ENCODE assay signal across 28 cellular contexts in genomic region chr2:212357606-212358005, GRCh38.
DNase-seq lines count a peak whose midpoint lies in the region; ATAC-seq and TF ChIP-seq lines count a peak whose summit lies in the region.
"Had no signal": no experiment of that assay in that cellular context is flagged by ENCODE, and none has a peak within 500 bp of the region (broad histone marks: within the 10 kb centered on the region; RNA-seq: fewer than 3 reads in every experiment).

No MANE protein-coding gene starts in this region.

- no peaks in the 10 kb centered on the region for H3K4me1 Mint-ChIP-seq in nephron
- H3K4me1 Mint-ChIP-seq: activated naive CD4-positive, alpha-beta T cell treated with anti-CD3 and anti-CD28 coated beads, Interleukin-2, amount 50 U/mL, for 24 hours; activated T-helper 17 cell treated with anti-CD3 and anti-CD28 coated beads, Interleukin-2, amount 50 U/mL, for 72 hours; B cell had no signal

- H3K4me1 ChIP-seq in cardiac muscle cell (ENCODE audit: low read depth) (peaks cover 96% of the 10 kb centered on the region), gastrocnemius medialis (no peaks in the 10 kb centered on the region)
- H3K4me1 ChIP-seq: gastroesophageal sphincter, parathyroid adenoma, sigmoid colon had no signal

- in situ Hi-C loops in gastrocnemius medialis (cut with MboI; ENCODE audit: low sequenced_read_pairs in 4 of 4), result no loop called here

- no peaks in the 10 kb centered on the region for H3K27me3 Mint-ChIP-seq in nephron (ENCODE audit: low read depth)
- H3K27me3 Mint-ChIP-seq: activated CD4-positive, alpha-beta memory T cell treated with anti-CD3 and anti-CD28 coated beads for 36 hours; activated naive CD4-positive, alpha-beta T cell treated with anti-CD3 and anti-CD28 coated beads, Interleukin-2, amount 50 U/mL, for 24 hours; activated T-helper 17 cell treated with anti-CD3 and anti-CD28 coated beads, Interleukin-2, amount 50 U/mL, for 72 hours; B cell had no signal

- intact Hi-C loops in left cardiac atrium (cut with DNase I) (no loop called here), dorsolateral prefrontal cortex (cut with DNase I) (no loop called here), posterior vena cava (cut with DNase I) (no loop called here), gastrocnemius medialis (cut with DNase I; ENCODE audit: low total_unique reads) (no loop called here)

- H3K4me3 ChIP-seq in cardiac muscle cell, result no peak overlapping the region
- H3K4me3 ChIP-seq in dorsolateral prefrontal cortex, result peak overlapping the region in 48 of 59 donors; percentile 3 to 58 (median 30)
- H3K4me3 ChIP-seq in gastrocnemius medialis, result no peak overlapping the region
- H3K4me3 ChIP-seq: gastroesophageal sphincter, MG63, mucosa of descending colon, sigmoid colon had no signal

- no peaks in the 10 kb centered on the region for H3K9me3 Mint-ChIP-seq in nephron
- H3K9me3 Mint-ChIP-seq: activated CD4-positive, alpha-beta memory T cell treated with anti-CD3 and anti-CD28 coated beads for 36 hours; activated naive CD4-positive, alpha-beta T cell treated with anti-CD3 and anti-CD28 coated beads, Interleukin-2, amount 50 U/mL, for 24 hours; activated T-helper 17 cell treated with anti-CD3 and anti-CD28 coated beads, Interleukin-2, amount 50 U/mL, for 72 hours; CD8-positive, alpha-beta T cell; nephron progenitor cell had no signal

- H3K27me3 ChIP-seq in cardiac muscle cell (no peaks in the 10 kb centered on the region), dorsolateral prefrontal cortex (no peaks in the 10 kb centered on the region), gastrocnemius medialis (no peaks in the 10 kb centered on the region)
- H3K27me3 ChIP-seq: gastroesophageal sphincter, MG63, sigmoid colon had no signal

- TF ChIP-seq CTCF in cardiac muscle cell (IDR thresholded peaks at IDR 0.05; ENCODE audit: low read depth, low read length) (no peak), dorsolateral prefrontal cortex (IDR thresholded peaks at IDR 0.05 in 54 of 56, conservative IDR thresholded peaks at IDR 0.05 in 2 of 56; ENCODE audit: low read depth in 1 of 56, partially characterized antibody in 56 of 56) (peak in 2 of 56 donors; percentile 14 to 16), nephron (IDR thresholded peaks at IDR 0.05; ENCODE audit: unreplicated experiment in 3 of 3) (no peak), gastrocnemius medialis (IDR thresholded peaks at IDR 0.05 in 4 of 5, conservative IDR thresholded peaks at IDR 0.05 in 1 of 5) (no peak)

- no peaks in the 10 kb centered on the region for H3K36me3 Mint-ChIP-seq in nephron (ENCODE audit: low read depth)
- H3K36me3 Mint-ChIP-seq: activated CD4-positive, alpha-beta memory T cell treated with anti-CD3 and anti-CD28 coated beads for 36 hours; activated naive CD4-positive, alpha-beta T cell treated with anti-CD3 and anti-CD28 coated beads, Interleukin-2, amount 50 U/mL, for 24 hours; CD8-positive, alpha-beta T cell had no signal

- DNase-seq in cardiac muscle cell (ENCODE audit: low read depth in 1 of 2, low spot score in 1 of 2) (no peak), left cardiac atrium (no peak), dorsolateral prefrontal cortex (peak in 1 of 10 donors; percentile 29), posterior vena cava (ENCODE audit: low spot score) (no peak), gastrocnemius medialis (no peak), NCI-H2107 (lab: John Stamatoyannopoulos, UW) (no peak), cerebellum (ENCODE audit: low spot score) (no peak)
- DNase-seq: activated CD4-positive, alpha-beta memory T cell treated with anti-CD3 and anti-CD28 coated beads for 36 hours; activated CD8-positive, alpha-beta memory T cell treated with anti-CD3 and anti-CD28 coated beads, Interleukin-2, amount 50 U/mL, for 4 hours; CD8-positive, alpha-beta T cell; dermis blood vessel endothelial cell; DMS153; KG1; left ventricle myocardium superior; MG63; mucosa of descending colon; NCI-H1105 treated with DMSO at 0.1 percent for 48 hours; NCI-H2081 treated with DMSO at 0.1 percent for 48 hours; NCI-H524 treated with DMSO at 0.1 percent for 48 hours; nephron progenitor cell; sigmoid colon; stimulated activated naive CD4-positive, alpha-beta T cell had no signal

- no peaks in the 10 kb centered on the region for H3K9me3 ChIP-seq in cardiac muscle cell (ENCODE audit: low read depth)
- no peaks in the 10 kb centered on the region for H3K9me3 ChIP-seq in gastrocnemius medialis
- H3K9me3 ChIP-seq: gastroesophageal sphincter, MG63, mucosa of descending colon, sigmoid colon had no signal

- no peak for ATAC-seq in left cardiac atrium
- ATAC-seq in gastrocnemius medialis, result no peak
- ATAC-seq: activated T-helper 17 cell treated with anti-CD3 and anti-CD28 coated beads, Interleukin-2, amount 50 U/mL, for 72 hours; CD8-positive, alpha-beta T cell; gastroesophageal sphincter; left ventricle myocardium superior; mucosa of descending colon had no signal

- no peaks in the 10 kb centered on the region for H3K36me3 ChIP-seq in cardiac muscle cell
- no peaks in the 10 kb centered on the region for H3K36me3 ChIP-seq in gastrocnemius medialis
- H3K36me3 ChIP-seq: gastroesophageal sphincter, MG63, sigmoid colon had no signal

- H3K27ac ChIP-seq in cardiac muscle cell (peak overlapping the region; percentile 59), dorsolateral prefrontal cortex (peak overlapping the region in 43 of 59 donors; percentile 1 to 92 (median 46)), gastrocnemius medialis (no peak overlapping the region)
- H3K27ac ChIP-seq: gastroesophageal sphincter, parathyroid adenoma, sigmoid colon had no signal

- TF ChIP-seq POLR2A in gastrocnemius medialis (IDR thresholded peaks at IDR 0.05), result no peak

- H3K4me3 Mint-ChIP-seq in nephron, result peak overlapping the region in 1 of 3 experiments; percentile 8
- H3K4me3 Mint-ChIP-seq: activated CD4-positive, alpha-beta memory T cell treated with anti-CD3 and anti-CD28 coated beads for 36 hours; activated naive CD4-positive, alpha-beta T cell treated with anti-CD3 and anti-CD28 coated beads, Interleukin-2, amount 50 U/mL, for 24 hours; activated T-helper 17 cell treated with anti-CD3 and anti-CD28 coated beads, Interleukin-2, amount 50 U/mL, for 72 hours; B cell; CD8-positive, alpha-beta T cell; nephron progenitor cell had no signal

- peak overlapping the region; percentile 58 to 92 (median 81) for H3K27ac Mint-ChIP-seq in nephron
- H3K27ac Mint-ChIP-seq: activated CD4-positive, alpha-beta memory T cell treated with anti-CD3 and anti-CD28 coated beads for 36 hours; activated naive CD4-positive, alpha-beta T cell treated with anti-CD3 and anti-CD28 coated beads, Interleukin-2, amount 50 U/mL, for 24 hours; activated T-helper 17 cell treated with anti-CD3 and anti-CD28 coated beads, Interleukin-2, amount 50 U/mL, for 72 hours; B cell; CD8-positive, alpha-beta T cell; nephron progenitor cell had no signal

Comparison
In these comparisons a context has a peak if more than half of its experiments do, and no peak if none do; other contexts are left out.
1. H3K27ac ChIP-seq: peak in cardiac muscle cell (single experiment) and dorsolateral prefrontal cortex (43 of 59); none in gastrocnemius medialis (0 of 4).
2. H3K4me3 ChIP-seq: peak in dorsolateral prefrontal cortex (48 of 59); none in cardiac muscle cell (single experiment) and gastrocnemius medialis (0 of 4).